12 cellular contexts compared by ENCODE assay signal in the genomic region with DNA sequence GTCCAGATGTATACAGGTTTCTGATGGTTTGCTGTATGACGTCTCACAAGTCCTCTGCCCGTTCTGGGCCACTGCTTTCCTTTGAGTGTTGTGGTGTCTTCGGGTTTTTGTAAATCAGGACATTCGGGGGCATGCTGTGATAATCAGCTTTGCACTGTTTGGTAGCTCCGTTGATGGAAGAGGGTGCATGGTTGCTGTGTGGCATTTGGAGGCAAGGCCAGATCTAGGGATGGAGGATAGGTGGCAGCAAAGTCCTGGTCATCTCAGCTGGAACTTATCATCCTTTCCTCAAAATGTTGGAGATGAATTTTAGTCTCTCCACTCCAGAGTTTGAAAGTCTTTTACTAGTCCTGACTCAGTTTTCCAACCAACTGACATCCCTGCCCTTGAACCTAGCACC.
A peak's percentile ranks its signal among the peaks of the same experiment; 100 is the strongest.
DNase-seq lines count a peak whose midpoint lies in the region; ATAC-seq and TF ChIP-seq lines count a peak whose summit lies in the region.
"Had no signal": no experiment of that assay in that cellular context is flagged by ENCODE, and none has a peak within 500 bp of the region (broad histone marks: within the 10 kb centered on the region; RNA-seq: fewer than 3 reads in every experiment).

No MANE protein-coding gene starts in this region.

- peak in 1 of 2 experiments; percentile 74; a peak in 2 of 4 replicates for TF ChIP-seq CTCF in GM23338 (conservative IDR thresholded peaks at IDR 0.05; ENCODE audit: low read depth in 2 of 2)
- peak in 1 of 2 donors; percentile 27 for TF ChIP-seq CTCF in suprapubic skin (IDR thresholded peaks at IDR 0.05)

- DNase-seq in DMS114 treated with DMSO at 0.1 percent for 48 hours (lab: John Stamatoyannopoulos, UW; ENCODE audit: unreplicated experiment) = peak; percentile 9
- peak; percentile 13 for DNase-seq in GM23338 (ENCODE audit: low spot score)
- peak; percentile 29 for DNase-seq in UCSD-AML1 (lab: John Stamatoyannopoulos, UW; ENCODE audit: unreplicated experiment)
- DNase-seq in medulla oblongata (ENCODE audit: extremely low spot score) = peak; percentile 31
- DNase-seq in suprapubic skin (ENCODE audit: low spot score in 2 of 2) = no peak
- no peak for DNase-seq in middle frontal gyrus (ENCODE audit: extremely low spot score, low spot score)
- DNase-seq in SKM-1 treated with dmso at 0.1 percent for 144 hours (lab: John Stamatoyannopoulos, UW; ENCODE audit: unreplicated experiment) = no peak
- DNase-seq: activated naive CD4-positive, alpha-beta T cell; NCI-H187; T1000 had no signal

- no peaks in the 10 kb centered on the region for H3K36me3 Mint-ChIP-seq in GM23338 (ENCODE audit: low read depth)
- H3K36me3 Mint-ChIP-seq in stimulated activated memory B cell treated with anti-CD40 and anti-IgM and Interleukin-4, amounts not matched to agents 10 μg/mL and 1 μg/mL and 100 μg/mL, for 72 hours = no peaks in the 10 kb centered on the region

- no peak overlapping the region for H2AFZ ChIP-seq in GM23338

- no peak overlapping the region for H3K27ac Mint-ChIP-seq in GM23338
- no peak overlapping the region for H3K27ac Mint-ChIP-seq in stimulated activated memory B cell treated with anti-CD40 and anti-IgM and Interleukin-4, amounts not matched to agents 10 μg/mL and 1 μg/mL and 100 μg/mL, for 72 hours
- H3K27ac Mint-ChIP-seq: stimulated activated naive CD8-positive, alpha-beta T cell treated with anti-CD3 and anti-CD28 coated beads, Interleukin-15, Interleukin-2, amounts not matched to agents 100 ng/mL and 50 ng/mL, for 24 hours had no signal

- no peaks in the 10 kb centered on the region for H3K9me3 ChIP-seq in suprapubic skin

- TF ChIP-seq EP300 in suprapubic skin (IDR thresholded peaks at IDR 0.05) = no peak

- H3K4me1 ChIP-seq in GM23338 (ENCODE audit: insufficient read depth) (peaks cover 19% of the 10 kb centered on the region), suprapubic skin (no peaks in the 10 kb centered on the region)

- no peak overlapping the region for H3K4me3 Mint-ChIP-seq in GM23338
- no peak overlapping the region for H3K4me3 Mint-ChIP-seq in stimulated activated memory B cell treated with anti-CD40 and anti-IgM and Interleukin-4, amounts not matched to agents 10 μg/mL and 1 μg/mL and 100 μg/mL, for 72 hours
- H3K4me3 Mint-ChIP-seq: stimulated activated naive CD8-positive, alpha-beta T cell treated with anti-CD3 and anti-CD28 coated beads, Interleukin-15, Interleukin-2, amounts not matched to agents 100 ng/mL and 50 ng/mL, for 24 hours had no signal

- no peaks in the 10 kb centered on the region for H3K79me2 ChIP-seq in GM23338 (replicated peaks; ENCODE audit: insufficient read depth)

- peak; percentile 62 for ATAC-seq in GM23338
- ATAC-seq in stimulated activated memory B cell treated with anti-CD40 and anti-IgM and Interleukin-4, amounts not matched to agents 10 μg/mL and 1 μg/mL and 100 μg/mL, for 72 hours = no peak

- no peaks in the 10 kb centered on the region for H4K20me1 ChIP-seq in GM23338 (replicated peaks; ENCODE audit: insufficient read depth)

- H3K9me2 ChIP-seq in GM23338 (ENCODE audit: insufficient read depth) = peaks cover 10% of the 10 kb centered on the region; the same call in 1 of the 2 replicates

- peaks cover 2% of the 10 kb centered on the region for H3K27me3 Mint-ChIP-seq in GM23338 (ENCODE audit: insufficient read depth, low read depth, poor library complexity)
- H3K27me3 Mint-ChIP-seq in stimulated activated memory B cell treated with anti-CD40 and anti-IgM and Interleukin-4, amounts not matched to agents 10 μg/mL and 1 μg/mL and 100 μg/mL, for 72 hours = no peaks in the 10 kb centered on the region
- H3K27me3 Mint-ChIP-seq: stimulated activated naive CD8-positive, alpha-beta T cell treated with anti-CD3 and anti-CD28 coated beads, Interleukin-15, Interleukin-2, amounts not matched to agents 100 ng/mL and 50 ng/mL, for 24 hours had no signal

- H3K4me1 Mint-ChIP-seq in GM23338 = peaks cover 28% of the 10 kb centered on the region; the same call in 2 of the 3 replicates
- no peaks in the 10 kb centered on the region for H3K4me1 Mint-ChIP-seq in stimulated activated memory B cell treated with anti-CD40 and anti-IgM and Interleukin-4, amounts not matched to agents 10 μg/mL and 1 μg/mL and 100 μg/mL, for 72 hours

- peaks cover 3% of the 10 kb centered on the region; the same call in 2 of the 3 replicates for H3K9me3 Mint-ChIP-seq in GM23338
- H3K9me3 Mint-ChIP-seq in stimulated activated memory B cell treated with anti-CD40 and anti-IgM and Interleukin-4, amounts not matched to agents 10 μg/mL and 1 μg/mL and 100 μg/mL, for 72 hours = no peaks in the 10 kb centered on the region
- H3K9me3 Mint-ChIP-seq: stimulated activated naive CD8-positive, alpha-beta T cell treated with anti-CD3 and anti-CD28 coated beads, Interleukin-15, Interleukin-2, amounts not matched to agents 100 ng/mL and 50 ng/mL, for 24 hours had no signal

- WGBS in suprapubic skin = 69% methylated on average over 5 of the region's 5 CpGs

- H3F3A ChIP-seq in GM23338 (replicated peaks; ENCODE audit: low read depth) = no peaks in the 10 kb centered on the region

- H3K36me3 ChIP-seq in GM23338 (ENCODE audit: insufficient read depth) (no peaks in the 10 kb centered on the region), suprapubic skin (no peaks in the 10 kb centered on the region)

- H3K27ac ChIP-seq in GM23338 (ENCODE audit: low read depth) (no peak overlapping the region), suprapubic skin (no peak overlapping the region)

- no peak overlapping the region for H3K4me2 ChIP-seq in GM23338

- no peak for TF ChIP-seq POLR2A in suprapubic skin (IDR thresholded peaks at IDR 0.05)

- no peak overlapping the region for H3K4me3 ChIP-seq in GM23338
- H3K4me3 ChIP-seq in suprapubic skin = no peak overlapping the region

- H3K27me3 ChIP-seq in GM23338 (ENCODE audit: insufficient read depth) (no peaks in the 10 kb centered on the region), suprapubic skin (no peaks in the 10 kb centered on the region)

TF ChIP-seq in GM23338, 12 proteins besides CTCF, POLR2A, EP300 and RAD21 (continues in another document):
- TF ChIP-seq, protein P1, sequence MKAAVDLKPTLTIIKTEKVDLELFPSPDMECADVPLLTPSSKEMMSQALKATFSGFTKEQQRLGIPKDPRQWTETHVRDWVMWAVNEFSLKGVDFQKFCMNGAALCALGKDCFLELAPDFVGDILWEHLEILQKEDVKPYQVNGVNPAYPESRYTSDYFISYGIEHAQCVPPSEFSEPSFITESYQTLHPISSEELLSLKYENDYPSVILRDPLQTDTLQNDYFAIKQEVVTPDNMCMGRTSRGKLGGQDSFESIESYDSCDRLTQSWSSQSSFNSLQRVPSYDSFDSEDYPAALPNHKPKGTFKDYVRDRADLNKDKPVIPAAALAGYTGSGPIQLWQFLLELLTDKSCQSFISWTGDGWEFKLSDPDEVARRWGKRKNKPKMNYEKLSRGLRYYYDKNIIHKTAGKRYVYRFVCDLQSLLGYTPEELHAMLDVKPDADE (IDR thresholded peaks at IDR 0.05) = no peak
- TF ChIP-seq, protein P2, sequence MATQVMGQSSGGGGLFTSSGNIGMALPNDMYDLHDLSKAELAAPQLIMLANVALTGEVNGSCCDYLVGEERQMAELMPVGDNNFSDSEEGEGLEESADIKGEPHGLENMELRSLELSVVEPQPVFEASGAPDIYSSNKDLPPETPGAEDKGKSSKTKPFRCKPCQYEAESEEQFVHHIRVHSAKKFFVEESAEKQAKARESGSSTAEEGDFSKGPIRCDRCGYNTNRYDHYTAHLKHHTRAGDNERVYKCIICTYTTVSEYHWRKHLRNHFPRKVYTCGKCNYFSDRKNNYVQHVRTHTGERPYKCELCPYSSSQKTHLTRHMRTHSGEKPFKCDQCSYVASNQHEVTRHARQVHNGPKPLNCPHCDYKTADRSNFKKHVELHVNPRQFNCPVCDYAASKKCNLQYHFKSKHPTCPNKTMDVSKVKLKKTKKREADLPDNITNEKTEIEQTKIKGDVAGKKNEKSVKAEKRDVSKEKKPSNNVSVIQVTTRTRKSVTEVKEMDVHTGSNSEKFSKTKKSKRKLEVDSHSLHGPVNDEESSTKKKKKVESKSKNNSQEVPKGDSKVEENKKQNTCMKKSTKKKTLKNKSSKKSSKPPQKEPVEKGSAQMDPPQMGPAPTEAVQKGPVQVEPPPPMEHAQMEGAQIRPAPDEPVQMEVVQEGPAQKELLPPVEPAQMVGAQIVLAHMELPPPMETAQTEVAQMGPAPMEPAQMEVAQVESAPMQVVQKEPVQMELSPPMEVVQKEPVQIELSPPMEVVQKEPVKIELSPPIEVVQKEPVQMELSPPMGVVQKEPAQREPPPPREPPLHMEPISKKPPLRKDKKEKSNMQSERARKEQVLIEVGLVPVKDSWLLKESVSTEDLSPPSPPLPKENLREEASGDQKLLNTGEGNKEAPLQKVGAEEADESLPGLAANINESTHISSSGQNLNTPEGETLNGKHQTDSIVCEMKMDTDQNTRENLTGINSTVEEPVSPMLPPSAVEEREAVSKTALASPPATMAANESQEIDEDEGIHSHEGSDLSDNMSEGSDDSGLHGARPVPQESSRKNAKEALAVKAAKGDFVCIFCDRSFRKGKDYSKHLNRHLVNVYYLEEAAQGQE (IDR thresholded peaks at IDR 0.05; ENCODE audit: unreplicated experiment) = no peak
- no peak for TF ChIP-seq EZH2 (IDR thresholded peaks at IDR 0.05; ENCODE audit: low read depth, unreplicated experiment)

Comparison
In these comparisons a context has a peak if more than half of its experiments do, and no peak if none do; other contexts are left out.
1. DNase-seq: peak in DMS114 treated with DMSO at 0.1 percent for 48 hours (single experiment), GM23338 (single experiment), UCSD-AML1 (single experiment) and medulla oblongata (single experiment); none in suprapubic skin (0 of 2), middle frontal gyrus (single experiment) and SKM-1 treated with dmso at 0.1 percent for 144 hours (single experiment).